Comparison of ENCODE assay signal across 1 cellular context in the genomic region with DNA sequence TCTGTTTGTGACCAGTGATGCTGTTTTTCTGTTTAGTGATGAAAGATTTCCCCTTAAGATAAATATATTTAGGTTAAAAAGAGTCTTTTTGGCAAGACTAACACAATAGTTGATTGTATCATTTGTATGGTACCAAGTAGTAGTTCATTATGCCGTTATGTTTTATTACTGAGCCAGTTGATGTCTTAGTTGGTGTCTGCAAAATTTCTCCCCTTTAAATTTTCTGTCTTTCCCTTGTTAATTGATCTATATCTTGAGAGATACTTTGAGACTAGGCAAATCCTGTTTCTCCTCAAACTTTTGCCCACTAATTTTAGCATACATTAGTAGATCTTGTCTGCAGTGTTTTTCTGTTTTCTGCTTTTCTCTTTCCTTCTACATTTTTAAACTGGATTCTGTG.
TF ChIP-seq lines count a peak whose summit lies in the region.

No MANE protein-coding gene starts in this region.

TF ChIP-seq in WTC11, 78 proteins besides CTCF, POLR2A, EP300 and RAD21 (continued from another document):
- TF ChIP-seq GRHL2 (CRISPR knock-in tag; IDR thresholded peaks at IDR 0.05; ENCODE audit: insufficient replicate concordance, severe bottlenecking): no peak
- TF ChIP-seq ZNF532 (CRISPR knock-in tag; IDR thresholded peaks at IDR 0.05; ENCODE audit: borderline replicate concordance): no peak
- no peak for TF ChIP-seq ZNF138 (CRISPR knock-in tag; conservative IDR thresholded peaks at IDR 0.05)
- no peak for TF ChIP-seq NR3C1 (CRISPR knock-in tag; conservative IDR thresholded peaks at IDR 0.05; ENCODE audit: low read depth)
TF ChIP-seq in WTC11: peak in this region for 0.
